ENCODE assay signal across 11 cellular contexts in genomic region chr7:47314728-47315601, GRCh38.
A peak's percentile ranks its signal among the peaks of the same experiment; 100 is the strongest.
DNase-seq lines count a peak whose midpoint lies in the region; ATAC-seq and TF ChIP-seq lines count a peak whose summit lies in the region.
"Had no signal": no experiment of that assay in that cellular context is flagged by ENCODE, and none has a peak within 500 bp of the region (broad histone marks: within the 10 kb centered on the region; RNA-seq: fewer than 3 reads in every experiment).

No MANE protein-coding gene starts in this region.

- H3K9me3 ChIP-seq in adrenal gland (replicated peaks in 1 of 3) (no peaks in the 10 kb centered on the region), heart right ventricle (peaks cover 0 to 4% (median 0%) of the 10 kb centered on the region in 11 donors), psoas muscle (no peaks in the 10 kb centered on the region)

- no peaks in the 10 kb centered on the region for H3K27me3 ChIP-seq in adrenal gland
- H3K27me3 ChIP-seq in heart right ventricle, result no peaks in the 10 kb centered on the region
- H3K27me3 ChIP-seq in psoas muscle (ENCODE audit: insufficient read depth in 3 of 3, low read length in 2 of 3), result no peaks in the 10 kb centered on the region

- H3K4me3 ChIP-seq in AG10803 (ENCODE audit: low read length), result no peak overlapping the region
- H3K4me3 ChIP-seq in adrenal gland, result no peak overlapping the region
- peak overlapping the region in 5 of 10 donors; percentile 6 to 36 (median 31) for H3K4me3 ChIP-seq in heart right ventricle
- peak overlapping the region; percentile 42 for H3K4me3 ChIP-seq in psoas muscle

- TF ChIP-seq CTCF in AG10803 (conservative IDR thresholded peaks at IDR 0.05; ENCODE audit: low read length) (no peak), adrenal gland (IDR thresholded peaks at IDR 0.05) (no peak), heart right ventricle (IDR thresholded peaks at IDR 0.05) (no peak), psoas muscle (IDR thresholded peaks at IDR 0.05) (no peak)

- intact Hi-C loops in adrenal gland (cut with DNase I) (no loop called here), heart right ventricle (cut with DNase I) (no loop called here), psoas muscle (cut with DNase I) (no loop called here)

- H3K4me1 ChIP-seq in adrenal gland (replicated peaks in 1 of 2) (peaks cover 0 to 32% of the 10 kb centered on the region in 2 donors), heart right ventricle (peaks cover 14 to 78% (median 51%) of the 10 kb centered on the region in 9 donors), psoas muscle (peaks cover 24% of the 10 kb centered on the region)

- H3K36me3 ChIP-seq in adrenal gland (replicated peaks in 1 of 2) (peaks cover 0 to 12% of the 10 kb centered on the region in 2 donors), heart right ventricle (peaks cover 0 to 31% (median 0%) of the 10 kb centered on the region in 9 donors), psoas muscle (ENCODE audit: insufficient read depth in 1 of 2, low read depth in 1 of 2) (no peaks in the 10 kb centered on the region)

- 47 to 75% (median 64%) methylated on average over 18 to 29 of the region's 29 CpGs for WGBS in adrenal gland, 4 donors
- WGBS in heart right ventricle, 2 donors, result 20 to 27% methylated on average over 29 of the region's 29 CpGs
- 19 to 21% (median 20%) methylated on average over 28 to 29 of the region's 29 CpGs for WGBS in psoas muscle, 3 donors

- ATAC-seq in heart right ventricle (peak; percentile 68 to 85 (median 81)), psoas muscle (peak; percentile 67 to 88 (median 82)), HG03108 (IDR thresholded peaks at IDR 0.05; ENCODE audit: unreplicated experiment) (no peak)

- H3K27ac ChIP-seq in adrenal gland (peak overlapping the region in 4 of 5 donors; percentile 21 to 84 (median 48)), heart right ventricle (peak overlapping the region; percentile 36 to 90 (median 76)), psoas muscle (peak overlapping the region; percentile 75)
- H3K27ac ChIP-seq: C4-2B had no signal

- DNase-seq in AG10803 (ENCODE audit: low read depth), result peak; percentile 47
- peak in 6 of 7 donors; percentile 23 to 78 (median 44) for DNase-seq in adrenal gland
- peak; percentile 59 to 76 for DNase-seq in heart right ventricle
- DNase-seq in psoas muscle, result peak; percentile 55 to 75
- no peak for DNase-seq in DMS 273 (lab: John Stamatoyannopoulos, UW; ENCODE audit: unreplicated experiment)
- DNase-seq in NCI-H2196 (lab: John Stamatoyannopoulos, UW; ENCODE audit: unreplicated experiment), result no peak
- DNase-seq in DMS153 (lab: John Stamatoyannopoulos, UW), result no peak
- DNase-seq: activated T-cell treated with anti-CD3 and anti-CD28 coated beads for 4 hours, SHP77 treated with DMSO at 0.1 percent for 48 hours had no signal

- no peak for TF ChIP-seq POLR2A in adrenal gland (IDR thresholded peaks at IDR 0.05)

Comparison
In these comparisons a context has a peak if more than half of its experiments do, and no peak if none do; other contexts are left out.
1. DNase-seq: peak in AG10803 (single experiment), adrenal gland (6 of 7), heart right ventricle (2 of 2) and psoas muscle (2 of 2); none in DMS 273 (single experiment), NCI-H2196 (single experiment) and DMS153 (single experiment).
2. Peak in every context shown above with its lines, with median percentiles within 50 percentile points of each other: H3K27ac ChIP-seq.